ENCODE assay signal across 20 cellular contexts in the genomic region with DNA sequence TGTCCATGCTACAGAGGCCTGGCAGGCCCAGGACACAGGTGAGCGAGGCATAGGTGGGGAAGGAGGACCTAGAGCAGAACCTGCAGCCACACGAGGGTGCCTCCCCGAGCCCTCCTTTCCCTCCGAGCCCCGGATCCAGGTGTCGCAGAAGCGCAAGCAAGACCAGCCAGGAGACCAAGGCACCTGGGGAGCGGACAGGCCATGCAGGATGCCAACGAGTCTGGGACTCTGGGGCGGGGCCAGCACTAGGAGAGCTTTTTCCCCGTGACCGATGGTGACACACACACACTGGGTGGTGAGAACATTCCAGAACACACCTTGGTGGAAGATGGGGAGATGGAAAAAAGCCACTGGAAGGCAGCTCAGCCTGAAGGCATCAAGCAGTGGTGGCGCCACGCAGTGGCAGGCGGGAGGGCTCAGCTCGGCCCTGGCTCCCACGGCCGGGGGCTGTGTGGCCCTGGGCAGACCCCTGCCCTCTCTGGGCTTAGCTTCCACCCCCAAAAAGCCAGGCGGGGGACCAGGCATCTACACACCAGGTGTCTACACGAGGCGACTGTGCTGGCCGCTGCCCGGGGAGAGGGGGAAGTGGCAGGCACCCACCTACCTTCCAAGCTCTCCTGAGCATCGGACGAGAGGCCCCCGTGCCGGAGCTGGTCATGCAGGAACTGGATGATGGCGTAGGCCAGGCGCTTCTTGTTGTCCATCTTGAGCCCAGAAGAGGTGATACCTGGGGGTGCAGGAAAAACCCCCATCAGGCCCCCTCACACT. TPM values are rescaled to one million over a fixed set of nuclear protein-coding genes. Genes with fewer than 3 reads are reported as not detected.
DNase-seq lines count a peak whose midpoint lies in the region; ATAC-seq and TF ChIP-seq lines count a peak whose summit lies in the region.
"Had no signal": no experiment of that assay in that cellular context is flagged by ENCODE, and none has a peak within 500 bp of the region (broad histone marks: within the 10 kb centered on the region; RNA-seq: fewer than 3 reads in every experiment).

No MANE protein-coding gene starts in this region.

- no peak overlapping the region for H3K27ac ChIP-seq in osteoblast (ENCODE audit: low read depth, low read length)
- H3K27ac ChIP-seq: Peyer's patch had no signal

- H3K9me3 Mint-ChIP-seq in HFFc6, result no peaks in the 10 kb centered on the region
- H3K9me3 Mint-ChIP-seq: CD8-positive, alpha-beta T cell; IgD-negative memory B cell had no signal

- H2AFZ ChIP-seq in osteoblast (ENCODE audit: low read length), result no peak overlapping the region

- H3K36me3 Mint-ChIP-seq in HFFc6 (ENCODE audit: low read depth), result no peaks in the 10 kb centered on the region

- no peaks in the 10 kb centered on the region for H3K9me3 ChIP-seq in osteoblast (ENCODE audit: low read depth, low read length)
- H3K9me3 ChIP-seq: Peyer's patch had no signal

- no peak overlapping the region for H3K4me3 ChIP-seq in osteoblast (ENCODE audit: insufficient read depth, low read length)
- H3K4me3 ChIP-seq: Peyer's patch had no signal

- H3K4me3 Mint-ChIP-seq in HFFc6, result no peak overlapping the region
- H3K4me3 Mint-ChIP-seq: CD8-positive, alpha-beta T cell; IgD-negative memory B cell had no signal

- peaks cover 61% of the 10 kb centered on the region for H3K79me2 ChIP-seq in osteoblast (ENCODE audit: insufficient read depth, low read length)

- ATAC-seq in esophagus mucosa, result peak; percentile 65
- no peak for ATAC-seq in HG02885 (IDR thresholded peaks at IDR 0.05; ENCODE audit: poor library complexity, unreplicated experiment)
- ATAC-seq: CD8-positive, alpha-beta T cell; SK-N-SH treated with all-trans-retinoic acid at 6 μM for 48 hours had no signal

- peaks cover 8% of the 10 kb centered on the region; the same call in 1 of the 2 replicates for H3K4me1 Mint-ChIP-seq in HFFc6 (ENCODE audit: low read depth)

- peaks cover 38% of the 10 kb centered on the region for H4K20me1 ChIP-seq in osteoblast (ENCODE audit: insufficient read depth, low read length)

- no peaks in the 10 kb centered on the region for H3K4me1 ChIP-seq in osteoblast (ENCODE audit: insufficient read depth, low read length)

- H3K4me2 ChIP-seq in osteoblast (ENCODE audit: insufficient read depth, low read length), result no peak overlapping the region

- H3K27me3 ChIP-seq in osteoblast (ENCODE audit: insufficient read depth, low read length), result no peaks in the 10 kb centered on the region
- H3K27me3 ChIP-seq: Peyer's patch had no signal

- TF ChIP-seq CTCF in HFFc6 (IDR thresholded peaks at IDR 0.05) (peak; percentile 19; the same call in 1 of the 2 replicates), osteoblast (IDR thresholded peaks at IDR 0.05; ENCODE audit: extremely low read depth, low read depth, low read length) (no peak)

- peaks cover 28% of the 10 kb centered on the region for H3K36me3 ChIP-seq in osteoblast (ENCODE audit: insufficient read depth, low read length)

- no peaks in the 10 kb centered on the region; the same call in 1 of the 2 replicates for H3K27me3 Mint-ChIP-seq in HFFc6 (ENCODE audit: insufficient read depth)
- H3K27me3 Mint-ChIP-seq: IgD-negative memory B cell had no signal

- DNase-seq in D341Med (ENCODE audit: low spot score), result peak; percentile 20
- DNase-seq in HFFc6, result no peak
- peak; percentile 38 for DNase-seq in osteoblast (ENCODE audit: insufficient read length, low spot score, missing footprints)
- DNase-seq in activated CD4-positive, alpha-beta T cell treated with anti-CD3 and anti-CD28 coated beads for 1 hour, result no peak
- no peak for DNase-seq in EL
- DNase-seq: C1 segment of cervical spinal cord; CD8-positive, alpha-beta T cell; GF-D8; HCEC 1CT; Karpas-422; MV-4-11; NCI-H1105 treated with DMSO at 0.1 percent for 48 hours; NCI-H446; NCI-H526 had no signal

- H3K27ac Mint-ChIP-seq in HFFc6, result no peak overlapping the region
- H3K27ac Mint-ChIP-seq: CD8-positive, alpha-beta T cell; IgD-negative memory B cell had no signal

RNA-seq across cellular contexts. Expression of a gene that starts 14.5 kb away (rescaled TPM):
- 10 to 100 TPM; 60.7 to 68.1 (median 62.8) TPM for total RNA-seq in HFFc6 (2021; fragmentation: NEBNext Ultra II Directional; extraction: Animal tissue kit (Norgen Biotek cat#: 25700))
- total RNA-seq in esophagus mucosa, result 32.4 TPM
- total RNA-seq in osteoblast, result 35.9 and 38.7 TPM in 2 replicates

RNA-seq across cellular contexts. Expression of a gene that starts 16.8 kb away (rescaled TPM):
- 100 to 1,000 TPM in 1 of 6 experiments, 10 to 100 TPM in 5; 83.7 to 114 (median 94.3) TPM for total RNA-seq in HFFc6 (2021; fragmentation: NEBNext Ultra II Directional; extraction: Animal tissue kit (Norgen Biotek cat#: 25700))
- 50.3 TPM for total RNA-seq in esophagus mucosa
- total RNA-seq in osteoblast, result 45.6 and 49.5 TPM in 2 replicates

RNA-seq across cellular contexts. Expression of a gene that starts 28.7 kb away (rescaled TPM):
- 10 to 100 TPM; 39.2 to 49.1 (median 42.5) TPM for total RNA-seq in HFFc6 (2021; fragmentation: NEBNext Ultra II Directional; extraction: Animal tissue kit (Norgen Biotek cat#: 25700))
- 21.0 TPM for total RNA-seq in esophagus mucosa
- 33.0 and 33.7 TPM in 2 replicates for total RNA-seq in osteoblast

RNA-seq across cellular contexts. Expression of a gene that starts 47.4 kb away (rescaled TPM):
- total RNA-seq in HFFc6 (2021; fragmentation: NEBNext Ultra II Directional; extraction: Animal tissue kit (Norgen Biotek cat#: 25700)), result 10 to 100 TPM; 10.6 to 21.6 (median 12.7) TPM
- total RNA-seq in esophagus mucosa (1.00 TPM), osteoblast (12.4 and 14.8 TPM in 2 replicates)
- total RNA-seq: OCI-LY7 had no signal

RNA-seq across cellular contexts. Expression of a gene that starts 51.1 kb away (rescaled TPM):
- 1 to 10 TPM; 1.6 to 2.4 (median 2.2) TPM for total RNA-seq in HFFc6 (2021; fragmentation: NEBNext Ultra II Directional; extraction: Animal tissue kit (Norgen Biotek cat#: 25700))
- total RNA-seq in esophagus mucosa (2.7 TPM), osteoblast (5.6 and 5.8 TPM in 2 replicates)

Comparison
In these comparisons a context has a peak if more than half of its experiments do, and no peak if none do; other contexts are left out.
1. DNase-seq: peak in D341Med (single experiment) and osteoblast (single experiment); none in HFFc6 (single experiment), activated CD4-positive, alpha-beta T cell treated with anti-CD3 and anti-CD28 coated beads for 1 hour (single experiment) and EL (single experiment).